Comparison of ENCODE assay signal across 15 cellular contexts in the genomic region with DNA sequence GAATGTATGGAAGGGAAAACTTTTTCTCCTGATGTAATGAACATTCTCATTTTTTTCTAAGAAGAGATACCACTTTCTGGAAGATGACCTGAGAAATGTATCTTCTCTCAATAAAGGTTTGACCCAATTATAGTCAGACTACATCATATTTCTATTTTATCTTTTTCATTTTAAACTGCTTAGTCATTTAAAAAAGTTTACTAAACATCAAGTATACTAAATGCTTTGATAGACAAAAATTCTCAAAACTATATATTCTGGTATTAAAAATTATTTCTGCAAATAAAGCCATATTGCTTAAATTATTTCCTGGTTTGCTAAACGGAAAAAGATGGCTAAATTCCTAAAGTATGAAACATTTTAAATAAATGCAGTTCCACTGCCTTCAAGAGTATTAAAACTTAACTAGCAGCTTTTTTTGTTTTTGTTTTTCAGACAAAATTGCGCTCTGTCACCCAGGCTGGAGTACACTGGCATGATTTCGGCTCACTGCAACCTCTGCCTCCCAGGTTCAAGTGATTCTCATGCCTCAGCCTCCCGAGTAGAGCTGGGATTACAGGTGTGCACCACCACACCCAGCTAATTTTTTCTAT. TPM values are rescaled to one million over a fixed set of nuclear protein-coding genes. Genes with fewer than 3 reads are reported as not detected.
DNase-seq lines count a peak whose midpoint lies in the region; ATAC-seq, FAIRE-seq and TF ChIP-seq lines count a peak whose summit lies in the region.
"Had no signal": no experiment of that assay in that cellular context is flagged by ENCODE, and none has a peak within 500 bp of the region (broad histone marks: within the 10 kb centered on the region; RNA-seq: fewer than 3 reads in every experiment).

No MANE protein-coding gene starts in this region.

- H3K4me3 ChIP-seq in adipocyte (ENCODE audit: low read length) = no peak overlapping the region
- H3K4me3 ChIP-seq: SJSA1 had no signal

- DNase-seq in EH (ENCODE audit: low read depth) = peak; percentile 55
- DNase-seq in adipocyte (ENCODE audit: low read depth) = peak; percentile 41
- no peak for DNase-seq in naive B cell
- no peak for DNase-seq in D721Med (ENCODE audit: insufficient read length, low spot score)
- DNase-seq in NCI-H748 treated with DMSO at 0.1 percent for 48 hours (lab: John Stamatoyannopoulos, UW) = no peak
- DNase-seq in NCI-H187 treated with DMSO at 0.1 percent for 48 hours (lab: John Stamatoyannopoulos, UW) = no peak
- DNase-seq: Caco-2; CD4-positive, CD25-positive, alpha-beta regulatory T cell; NCI-H1417; NCI-H2029; NCI-H2171; NCI-H446 treated with DMSO at 0.1 percent for 48 hours had no signal

- TF ChIP-seq CTCF in D721Med (IDR thresholded peaks at IDR 0.05; ENCODE audit: insufficient read depth, missing control alignments) = no peak

- H3K36me3 Mint-ChIP-seq in IgD-negative memory B cell (peaks cover 16% of the 10 kb centered on the region), naive B cell (peaks cover 10 to 31% of the 10 kb centered on the region in 2 donors)

- H3K9me3 ChIP-seq in adipocyte (ENCODE audit: control insufficient read depth, low read length) = no peaks in the 10 kb centered on the region
- H3K9me3 ChIP-seq: Caco-2, SJSA1 had no signal

- no peak overlapping the region for H3K9ac ChIP-seq in adipocyte (ENCODE audit: low read length)

- peaks cover 0 to 6% (median 1%) of the 10 kb centered on the region in 3 donors for H3K9me3 Mint-ChIP-seq in IgD-negative memory B cell
- H3K9me3 Mint-ChIP-seq in naive B cell = peaks cover 0 to 19% (median 15%) of the 10 kb centered on the region in 7 donors

- no peaks in the 10 kb centered on the region for H3K27me3 ChIP-seq in adipocyte (replicated peaks; ENCODE audit: control insufficient read depth, insufficient read depth, low read length)
- H3K27me3 ChIP-seq: SJSA1 had no signal

- peaks cover 4% of the 10 kb centered on the region for H3K4me1 ChIP-seq in adipocyte (ENCODE audit: control insufficient read depth, insufficient read depth, low read length)
- H3K4me1 ChIP-seq: Caco-2, SJSA1 had no signal

- H3K27me3 Mint-ChIP-seq in IgD-negative memory B cell (no peaks in the 10 kb centered on the region), naive B cell (no peaks in the 10 kb centered on the region)
- H3K27me3 Mint-ChIP-seq: CD4-positive, CD25-positive, alpha-beta regulatory T cell had no signal

- H3K27ac Mint-ChIP-seq in IgD-negative memory B cell (peak overlapping the region in 2 of 3 donors; percentile 45 to 73), naive B cell (peak overlapping the region in 4 of 6 donors; percentile 33 to 95 (median 86))

- H3K36me3 ChIP-seq in adipocyte (ENCODE audit: control insufficient read depth, insufficient read depth, low read length, severe bottlenecking) = no peaks in the 10 kb centered on the region

- ATAC-seq in naive B cell (ENCODE audit: low read depth in 2 of 2) = no peak

- H3K4me1 Mint-ChIP-seq in IgD-negative memory B cell (peaks cover 56 to 59% (median 58%) of the 10 kb centered on the region in 3 donors), naive B cell (peaks cover 53 to 81% (median 68%) of the 10 kb centered on the region in 3 donors)

- H3K4me3 Mint-ChIP-seq in IgD-negative memory B cell = peak overlapping the region in 1 of 4 donors; percentile 3
- H3K4me3 Mint-ChIP-seq in naive B cell = peak overlapping the region in 2 of 8 donors; percentile 3 to 34

- FAIRE-seq in D721Med (lab: Jason Lieb, UNC) = no peak
- FAIRE-seq: H1 had no signal

RNA-seq across cellular contexts. Expression of a gene that starts 37.1 kb away (rescaled TPM):
- polyA plus RNA-seq in IgD-negative memory B cell (31.0 TPM), naive B cell (ENCODE audit: low read depth in 6 of 6) (10 to 100 TPM; 35.9 to 48.0 (median 41.5) TPM)

Comparison
In these comparisons a context has a peak if more than half of its experiments do, and no peak if none do; other contexts are left out.
1. DNase-seq: peak in EH (single experiment) and adipocyte (single experiment); none in naive B cell (single experiment), D721Med (single experiment), NCI-H748 treated with DMSO at 0.1 percent for 48 hours (single experiment) and NCI-H187 treated with DMSO at 0.1 percent for 48 hours (single experiment).